Comparison of ENCODE assay signal across 9 cellular contexts in genomic region chr14:55701638-55702037, GRCh38.
DNase-seq lines count a peak whose midpoint lies in the region; ATAC-seq and TF ChIP-seq lines count a peak whose summit lies in the region.
"Had no signal": no experiment of that assay in that cellular context is flagged by ENCODE, and none has a peak within 500 bp of the region (broad histone marks: within the 10 kb centered on the region; RNA-seq: fewer than 3 reads in every experiment).

No MANE protein-coding gene starts in this region.

- H3K4me1 Mint-ChIP-seq in activated CD8-positive, alpha-beta memory T cell treated with anti-CD3 and anti-CD28 coated beads, Interleukin-2, amount 10 ng/mL, durations not matched to agents 7 days and 5 days: no peaks in the 10 kb centered on the region

- TF ChIP-seq CTCF in astrocyte of the spinal cord (IDR thresholded peaks at IDR 0.05; ENCODE audit: low read depth, low read length): no peak

- no peaks in the 10 kb centered on the region for H3K36me3 Mint-ChIP-seq in activated CD8-positive, alpha-beta memory T cell treated with anti-CD3 and anti-CD28 coated beads, Interleukin-2, amount 10 ng/mL, durations not matched to agents 7 days and 5 days

- peak; percentile 100 for ATAC-seq in GM19452 (IDR thresholded peaks at IDR 0.05; ENCODE audit: unreplicated experiment)
- ATAC-seq in HG03064 (IDR thresholded peaks at IDR 0.05; ENCODE audit: low read depth, unreplicated experiment): peak; percentile 97
- ATAC-seq in activated CD8-positive, alpha-beta memory T cell treated with anti-CD3 and anti-CD28 coated beads, Interleukin-2, amount 10 ng/mL, durations not matched to agents 7 days and 5 days: no peak

- in situ Hi-C loops in astrocyte of the spinal cord (cut with HindIII; ENCODE audit: low sequenced_read_pairs): no loop called here

- peaks cover 2% of the 10 kb centered on the region for H3K9me3 Mint-ChIP-seq in activated CD8-positive, alpha-beta memory T cell treated with anti-CD3 and anti-CD28 coated beads, Interleukin-2, amount 10 ng/mL, durations not matched to agents 7 days and 5 days (ENCODE audit: low read depth)

- no peak overlapping the region for H3K27ac Mint-ChIP-seq in activated CD8-positive, alpha-beta memory T cell treated with anti-CD3 and anti-CD28 coated beads, Interleukin-2, amount 10 ng/mL, durations not matched to agents 7 days and 5 days

- H3K4me3 Mint-ChIP-seq in activated CD8-positive, alpha-beta memory T cell treated with anti-CD3 and anti-CD28 coated beads, Interleukin-2, amount 10 ng/mL, durations not matched to agents 7 days and 5 days: no peak overlapping the region

- CTCF ChIA-PET in activated CD8-positive, alpha-beta memory T cell treated with anti-CD3 and anti-CD28 coated beads, Interleukin-2, amount 10 ng/mL, durations not matched to agents 7 days and 5 days (lab: Charles Lee): no interaction called here

- no peak overlapping the region for H3K4me3 ChIP-seq in astrocyte of the spinal cord (ENCODE audit: low read depth, low read length)

- DNase-seq in ELR (ENCODE audit: low read depth): peak; percentile 77
- DNase-seq in astrocyte of the spinal cord (ENCODE audit: low read depth, low spot score): peak; percentile 43
- no peak for DNase-seq in NCI-H510A treated with DMSO at 0.1 percent for 48 hours (lab: John Stamatoyannopoulos, UW)
- no peak for DNase-seq in stimulated activated CD4-positive, alpha-beta T cell treated with anti-CD3 and anti-CD28 coated beads, Interleukin-4, amount 100 ng/mL, for 24 hours
- no peak for DNase-seq in activated CD8-positive, alpha-beta memory T cell treated with anti-CD3 and anti-CD28 coated beads, Interleukin-2, amount 10 ng/mL, durations not matched to agents 7 days and 5 days
- DNase-seq in activated naive CD4-positive, alpha-beta T cell treated with anti-CD3 and anti-CD28 coated beads, Interleukin-2, amount 50 U/mL, for 16 hours: no peak
- DNase-seq: nucleus accumbens had no signal

- no peaks in the 10 kb centered on the region for H3K27me3 Mint-ChIP-seq in activated CD8-positive, alpha-beta memory T cell treated with anti-CD3 and anti-CD28 coated beads, Interleukin-2, amount 10 ng/mL, durations not matched to agents 7 days and 5 days

Comparison
In these comparisons a context has a peak if more than half of its experiments do, and no peak if none do; other contexts are left out.
1. DNase-seq: peak in ELR (single experiment) and astrocyte of the spinal cord (single experiment); none in NCI-H510A treated with DMSO at 0.1 percent for 48 hours (single experiment), stimulated activated CD4-positive, alpha-beta T cell treated with anti-CD3 and anti-CD28 coated beads, Interleukin-4, amount 100 ng/mL, for 24 hours (single experiment), activated CD8-positive, alpha-beta memory T cell treated with anti-CD3 and anti-CD28 coated beads, Interleukin-2, amount 10 ng/mL, durations not matched to agents 7 days and 5 days (single experiment) and activated naive CD4-positive, alpha-beta T cell treated with anti-CD3 and anti-CD28 coated beads, Interleukin-2, amount 50 U/mL, for 16 hours (single experiment).